In the genomic region with DNA sequence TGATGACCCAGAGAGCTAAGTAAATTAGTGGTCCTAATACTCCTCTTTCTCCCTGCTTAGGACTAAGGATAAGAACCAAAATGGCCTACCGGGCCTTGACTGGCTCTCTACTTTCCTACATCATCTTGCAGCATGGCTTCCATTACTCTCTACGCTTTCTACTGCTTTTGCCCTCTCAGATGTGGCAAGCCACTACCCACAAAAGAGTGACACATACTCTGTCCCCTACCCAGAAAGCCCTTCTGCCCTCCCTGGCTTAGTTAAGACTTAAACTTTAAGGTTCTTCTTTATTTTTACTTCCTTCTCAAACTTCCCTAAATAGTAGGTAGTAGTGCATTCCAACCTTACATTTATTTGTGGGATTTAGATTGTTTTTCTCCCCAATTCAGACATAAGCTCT, we compare ENCODE assay signal across 18 cellular contexts.
"Had no signal": no experiment of that assay in that cellular context is flagged by ENCODE, and none has a peak within 500 bp of the region (broad histone marks: within the 10 kb centered on the region; RNA-seq: fewer than 3 reads in every experiment).

No MANE protein-coding gene starts in this region.

- H3K36me3 ChIP-seq: left lung, transverse colon had no signal

- H3K4me3 ChIP-seq: left lung, transverse colon had no signal

- H3K27ac ChIP-seq: foreskin keratinocyte, left lung, parathyroid adenoma, transverse colon had no signal

- H3K9ac ChIP-seq: parathyroid adenoma had no signal

- ATAC-seq: foreskin keratinocyte; left lung; stimulated activated naive B cell treated with anti-CD40 and anti-IgM and Interleukin-4, amounts not matched to agents 10 μg/mL and 1 μg/mL and 100 μg/mL, for 72 hours had no signal

- DNase-seq: activated CD4-positive, CD25-positive, alpha-beta regulatory T cell; activated effector memory CD4-positive, alpha-beta T cell treated with anti-CD3 and anti-CD28 coated beads, Interleukin-2, amount 50 U/mL, for 16 hours; activated T-cell treated with anti-CD3 and anti-CD28 coated beads, Interleukin-2, amount 50 U/mL, for 24 hours; cerebellar nuclear complex; effector memory CD4-positive, alpha-beta T cell; foreskin keratinocyte; glutamatergic neuron; hypothalamus; kidney; left lung; naive B cell; retina; stimulated activated CD4-positive, alpha-beta T cell treated with anti-CD3 and anti-CD28 coated beads, Interleukin-12 subunit alpha, Interleukin-12 subunit beta, amount 100 ng/mL, for 4 hours; stimulated activated CD4-positive, alpha-beta T cell treated with anti-CD3 and anti-CD28 coated beads, Interleukin-2, amount 100 ng/mL, for 48 hours; stimulated activated naive B cell treated with anti-CD40 and anti-IgM and Interleukin-4, amounts not matched to agents 10 μg/mL and 1 μg/mL and 100 μg/mL, for 72 hours; substantia nigra; transverse colon had no signal

- H3K27me3 ChIP-seq: foreskin keratinocyte, left lung, transverse colon had no signal

- H3K9me3 ChIP-seq: left lung, transverse colon had no signal

- H3K79me2 ChIP-seq: parathyroid adenoma had no signal

- H3K4me1 ChIP-seq: left lung, parathyroid adenoma, transverse colon had no signal

- H2AFZ ChIP-seq: parathyroid adenoma had no signal
